In the genomic region with DNA sequence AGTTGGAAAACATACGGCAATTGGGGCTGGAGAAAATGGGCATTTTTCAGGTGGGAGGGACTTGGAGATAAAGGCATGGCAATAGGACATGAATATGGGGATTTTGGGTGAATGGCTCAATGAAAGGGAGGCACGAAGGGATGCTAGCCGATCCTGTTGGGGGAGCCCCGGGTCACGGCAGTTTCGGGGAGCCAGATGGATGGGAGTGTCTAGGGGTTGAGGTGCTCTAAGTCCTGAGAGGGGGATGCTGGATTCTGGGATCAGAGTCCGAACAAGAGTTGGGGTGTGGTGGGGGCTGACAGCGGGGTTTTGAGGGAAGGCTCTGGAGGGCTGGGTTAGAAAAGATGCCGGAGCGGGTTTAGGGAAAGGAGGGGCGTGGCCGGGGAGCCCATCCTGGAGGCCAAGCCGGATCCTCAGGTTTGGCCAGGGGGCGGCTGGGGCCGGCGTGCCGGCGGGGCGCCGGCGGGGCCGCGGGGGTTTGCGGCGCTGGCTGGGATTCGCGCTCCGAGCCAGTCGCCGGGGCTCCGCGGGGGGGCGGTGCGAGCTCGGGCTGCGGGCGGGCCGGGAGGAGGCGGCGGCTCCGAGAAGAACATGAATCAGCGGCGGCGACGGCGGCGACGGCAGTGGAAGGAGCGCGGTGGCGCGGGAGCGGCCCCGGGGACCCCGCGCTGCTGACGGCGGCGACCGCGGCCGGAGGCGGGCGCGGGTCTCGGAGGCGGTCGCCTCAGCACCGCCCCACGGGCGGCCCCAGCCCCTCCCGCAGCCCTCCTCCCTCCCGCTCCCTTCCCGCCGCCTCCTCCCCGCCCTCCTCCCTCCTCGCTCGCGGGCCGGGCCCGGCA, we compare ENCODE assay signal across 8 cellular contexts.
DNase-seq lines count a peak whose midpoint lies in the region.

A gene (plus strand): TSS at position 813 of the 839 bp plus-strand sequence. CDS start 46 bp downstream, outside the sequence.

- peaks cover 7 to 9% of the 10 kb centered on the region in 2 donors for H3K27me3 ChIP-seq in mucosa of rectum (ENCODE audit: control insufficient read depth in 2 of 2, insufficient read depth in 2 of 2, low read length in 2 of 2)

- DNase-seq in NCI-H2081 (lab: John Stamatoyannopoulos, UW) (peak; percentile 33 to 59), NCI-H2081 treated with DMSO at 0.1 percent for 48 hours (lab: John Stamatoyannopoulos, UW) (no peak), NCI-H69 (lab: John Stamatoyannopoulos, UW) (peak; percentile 81), activated T-cell treated with anti-CD3 and anti-CD28 coated beads for 4 hours (peak; percentile 68), epithelial cell of prostate (ENCODE audit: low read depth, low spot score) (no peak), NCI-H524 treated with DMSO at 0.1 percent for 48 hours (lab: John Stamatoyannopoulos, UW) (no peak)
- peak; percentile 29 to 49 for DNase-seq in stimulated activated CD8-positive, alpha-beta memory T cell treated with anti-CD3 and anti-CD28 coated beads, Interleukin-4, amount 100 ng/mL, for 1 hour (ENCODE audit: low read depth in 2 of 2, low spot score in 1 of 2)

- no peaks in the 10 kb centered on the region for H3K36me3 ChIP-seq in mucosa of rectum (ENCODE audit: control insufficient read depth in 2 of 2, insufficient read depth in 2 of 2, low read length in 2 of 2)

- H3K27ac ChIP-seq in epithelial cell of prostate (peak within 1 kb of the TSS; percentile 31), mucosa of rectum (ENCODE audit: low read depth in 2 of 2, low read length in 2 of 2) (no peak within 1 kb of the TSS)

- peak within 1 kb of the TSS in 1 of 2 donors; percentile 9 for H3K9ac ChIP-seq in mucosa of rectum (ENCODE audit: low read depth in 1 of 2, low read length in 2 of 2)

- no peaks in the 10 kb centered on the region for H3K9me3 ChIP-seq in mucosa of rectum (ENCODE audit: control insufficient read depth in 2 of 2, low read length in 2 of 2)

- H3K4me1 ChIP-seq in mucosa of rectum (ENCODE audit: control insufficient read depth in 2 of 2, insufficient read depth in 2 of 2, low read length in 2 of 2): peaks cover 8 to 18% of the 10 kb centered on the region in 2 donors

- H3K4me3 ChIP-seq in mucosa of rectum (ENCODE audit: low read length in 2 of 2): peak within 1 kb of the TSS; percentile 21 to 52

Comparison
In these comparisons a context has a peak if more than half of its experiments do, and no peak if none do; other contexts are left out.
1. DNase-seq: peak in NCI-H2081 (2 of 2), NCI-H69 (single experiment), activated T-cell treated with anti-CD3 and anti-CD28 coated beads for 4 hours (single experiment) and stimulated activated CD8-positive, alpha-beta memory T cell treated with anti-CD3 and anti-CD28 coated beads, Interleukin-4, amount 100 ng/mL, for 1 hour (2 of 2); none in NCI-H2081 treated with DMSO at 0.1 percent for 48 hours (single experiment), epithelial cell of prostate (single experiment) and NCI-H524 treated with DMSO at 0.1 percent for 48 hours (single experiment).